ENCODE assay signal across 30 cellular contexts in genomic region chr14:34985740-34986139, GRCh38. TPM values are rescaled to one million over a fixed set of nuclear protein-coding genes. Genes with fewer than 3 reads are reported as not detected.
DNase-seq lines count a peak whose midpoint lies in the region; ATAC-seq and TF ChIP-seq lines count a peak whose summit lies in the region.
"Had no signal": no experiment of that assay in that cellular context is flagged by ENCODE, and none has a peak within 500 bp of the region (broad histone marks: within the 10 kb centered on the region; RNA-seq: fewer than 3 reads in every experiment).

No MANE protein-coding gene starts in this region.

- peak overlapping the region; percentile 90 for H3K4me2 ChIP-seq in Karpas-422 (ENCODE audit: low read depth, low read length, poor library complexity, severe bottlenecking)
- peak overlapping the region; percentile 12 for H3K4me2 ChIP-seq in neural progenitor cell
- H3K4me2 ChIP-seq: GM23338 had no signal

- H3K27ac ChIP-seq in Karpas-422 (ENCODE audit: low read length) (no peak overlapping the region), neural progenitor cell (no peak overlapping the region), A673 (ENCODE audit: low read depth, low read length, poor library complexity, severe bottlenecking) (no peak overlapping the region)
- H3K27ac ChIP-seq: ascending aorta, Peyer's patch, SJCRH30, stomach, transverse colon, VCaP had no signal

- H4K20me1 ChIP-seq in Karpas-422 (ENCODE audit: insufficient read depth, low read depth, low read length) (no peaks in the 10 kb centered on the region), neural progenitor cell (ENCODE audit: low read depth) (peaks cover 46% of the 10 kb centered on the region)

- H3F3A ChIP-seq in neural progenitor cell (ENCODE audit: low read depth): peaks cover 22% of the 10 kb centered on the region

- H3K4me3 ChIP-seq in Karpas-422 (ENCODE audit: low read length) (peak overlapping the region; percentile 5; the same call in 1 of the 2 replicates), neural progenitor cell (no peak overlapping the region), A673 (ENCODE audit: low read depth, low read length, poor library complexity, severe bottlenecking) (no peak overlapping the region)
- H3K4me3 ChIP-seq: ascending aorta, GM23338, Peyer's patch, SJCRH30, transverse colon had no signal

- BruUV-seq in A673 (replicated peaks; lab: Mats Ljungman, UMichigan): no TSS peak

- no peaks in the 10 kb centered on the region for H3K9me3 Mint-ChIP-seq in T-helper 2 cell treated with Interferon-gamma antibody and Interleukin-4, amounts not matched to agents 5 μg/mL and 100 μg/mL, for 36 hours
- no peaks in the 10 kb centered on the region for H3K9me3 Mint-ChIP-seq in activated naive CD8-positive, alpha-beta T cell treated with anti-CD3 and anti-CD28 coated beads for 36 hours
- H3K9me3 Mint-ChIP-seq in neural progenitor cell: no peaks in the 10 kb centered on the region
- H3K9me3 Mint-ChIP-seq: GM23338 had no signal

- no peaks in the 10 kb centered on the region for H3K9me2 ChIP-seq in Karpas-422 (replicated peaks; ENCODE audit: insufficient read depth, low read length)

- H3K4me1 ChIP-seq in Karpas-422 (ENCODE audit: low read length): peaks cover 53% of the 10 kb centered on the region
- H3K4me1 ChIP-seq in neural progenitor cell: no peaks in the 10 kb centered on the region
- H3K4me1 ChIP-seq in A673 (ENCODE audit: insufficient read depth, low read length, poor library complexity, severe bottlenecking): peaks cover 19% of the 10 kb centered on the region

- H3K27me3 ChIP-seq in Karpas-422 (ENCODE audit: low read length) (no peaks in the 10 kb centered on the region), neural progenitor cell (no peaks in the 10 kb centered on the region), A673 (replicated peaks; ENCODE audit: insufficient read depth, low read depth, low read length, poor library complexity) (no peaks in the 10 kb centered on the region)
- H3K27me3 ChIP-seq: ascending aorta, Peyer's patch, SJCRH30, stomach, transverse colon had no signal

- CTCF ChIA-PET in A673 (lab: Charles Lee): no interaction called here

- no peaks in the 10 kb centered on the region for H3K27me3 Mint-ChIP-seq in T-helper 2 cell treated with Interferon-gamma antibody and Interleukin-4, amounts not matched to agents 5 μg/mL and 100 μg/mL, for 36 hours (ENCODE audit: low read depth)
- H3K27me3 Mint-ChIP-seq in activated naive CD8-positive, alpha-beta T cell treated with anti-CD3 and anti-CD28 coated beads for 36 hours: no peaks in the 10 kb centered on the region
- peaks cover 2% of the 10 kb centered on the region for H3K27me3 Mint-ChIP-seq in neural progenitor cell (ENCODE audit: insufficient read depth, low read depth)
- H3K27me3 Mint-ChIP-seq: B cell had no signal

- POLR2A ChIA-PET in A673 (lab: Charles Lee; ENCODE audit: low non-redundant PET): no interaction called here

- TF ChIP-seq CTCF in neural progenitor cell (IDR thresholded peaks at IDR 0.05): no peak
- no peak for TF ChIP-seq CTCF in A673 (conservative IDR thresholded peaks at IDR 0.05; ENCODE audit: low read depth, low read length)

- DNase-seq in T-helper 2 cell treated with Interferon-gamma antibody and Interleukin-4, amounts not matched to agents 5 μg/mL and 100 μg/mL, for 36 hours (ENCODE audit: low spot score): no peak
- no peak for DNase-seq in T-helper 2 cell
- no peak for DNase-seq in Karpas-422
- DNase-seq in activated naive CD8-positive, alpha-beta T cell treated with anti-CD3 and anti-CD28 coated beads for 36 hours: no peak
- no peak for DNase-seq in neural progenitor cell (ENCODE audit: low spot score)
- no peak for DNase-seq in A673 (ENCODE audit: low spot score)
- DNase-seq in NCI-H1048 (lab: John Stamatoyannopoulos, UW): no peak
- DNase-seq: 8988T; activated CD4-positive, alpha-beta T cell treated with anti-CD3 and anti-CD28 coated beads, Interleukin-2, amount 50 U/mL, for 1 hour; activated naive CD4-positive, alpha-beta T cell treated with Interleukin-2 at 50 U/mL for 16 hours; activated T-cell treated with anti-CD3 and anti-CD28 coated beads for 4 hours; Calu3; central memory CD4-positive, alpha-beta T cell; dermis blood vessel endothelial cell; KG1; left cardiac atrium; MV-4-11; NCI-H2029; NCI-H345; Peyer's patch; SJCRH30; stimulated activated CD4-positive, alpha-beta T cell treated with anti-CD3 and anti-CD28 coated beads, Interleukin-12 subunit alpha, Interleukin-12 subunit beta, amount 100 ng/mL, for 4 hours; stimulated activated CD4-positive, alpha-beta T cell treated with anti-CD3 and anti-CD28 coated beads, Interleukin-4, amount 100 ng/mL, for 4 hours; stomach; transverse colon had no signal

- H3K79me2 ChIP-seq in Karpas-422 (ENCODE audit: low read length) (peaks cover 91% of the 10 kb centered on the region), neural progenitor cell (ENCODE audit: low read depth) (peaks cover 81% of the 10 kb centered on the region)

- intact Hi-C loops in A673 (cut with micrococcal nuclease; ENCODE audit: unreplicated experiment): loop anchor here (10.0 kb wide), 1 partner anchor 311 kb away; no protein-coding TSS in a partner anchor

- H3K36me3 ChIP-seq in Karpas-422 (ENCODE audit: insufficient read depth, low read length) (no peaks in the 10 kb centered on the region; the same call in 1 of the 2 replicates), neural progenitor cell (no peaks in the 10 kb centered on the region), A673 (ENCODE audit: insufficient read depth, low read length, poor library complexity, severe bottlenecking) (no peaks in the 10 kb centered on the region)
- H3K36me3 ChIP-seq: ascending aorta, Peyer's patch, stomach, transverse colon had no signal

- H3K9ac ChIP-seq in Karpas-422 (ENCODE audit: low read length) (no peak overlapping the region), neural progenitor cell (no peak overlapping the region)

- peak overlapping the region; percentile 77 for H3K4me3 Mint-ChIP-seq in T-helper 2 cell treated with Interferon-gamma antibody and Interleukin-4, amounts not matched to agents 5 μg/mL and 100 μg/mL, for 36 hours
- peak overlapping the region; percentile 47 for H3K4me3 Mint-ChIP-seq in activated naive CD8-positive, alpha-beta T cell treated with anti-CD3 and anti-CD28 coated beads for 36 hours
- peak overlapping the region; percentile 46 for H3K4me3 Mint-ChIP-seq in neural progenitor cell

- peaks cover 22% of the 10 kb centered on the region for H3K4me1 Mint-ChIP-seq in T-helper 2 cell treated with Interferon-gamma antibody and Interleukin-4, amounts not matched to agents 5 μg/mL and 100 μg/mL, for 36 hours (ENCODE audit: low read depth)
- H3K4me1 Mint-ChIP-seq in activated naive CD8-positive, alpha-beta T cell treated with anti-CD3 and anti-CD28 coated beads for 36 hours: peaks cover 39% of the 10 kb centered on the region
- H3K4me1 Mint-ChIP-seq in neural progenitor cell: peaks cover 12% of the 10 kb centered on the region

- no peak overlapping the region for H3K27ac Mint-ChIP-seq in T-helper 2 cell treated with Interferon-gamma antibody and Interleukin-4, amounts not matched to agents 5 μg/mL and 100 μg/mL, for 36 hours
- no peak overlapping the region for H3K27ac Mint-ChIP-seq in activated naive CD8-positive, alpha-beta T cell treated with anti-CD3 and anti-CD28 coated beads for 36 hours
- H3K27ac Mint-ChIP-seq in neural progenitor cell: peak overlapping the region; percentile 11
- H3K27ac Mint-ChIP-seq: GM23338 had no signal

- H2AFZ ChIP-seq in Karpas-422 (ENCODE audit: low read length): no peak overlapping the region
- no peak overlapping the region for H2AFZ ChIP-seq in neural progenitor cell (replicated peaks)
- H2AFZ ChIP-seq: GM23338 had no signal

- H3K36me3 Mint-ChIP-seq in T-helper 2 cell treated with Interferon-gamma antibody and Interleukin-4, amounts not matched to agents 5 μg/mL and 100 μg/mL, for 36 hours (ENCODE audit: low read depth): peaks cover 9% of the 10 kb centered on the region
- peaks cover 14% of the 10 kb centered on the region for H3K36me3 Mint-ChIP-seq in activated naive CD8-positive, alpha-beta T cell treated with anti-CD3 and anti-CD28 coated beads for 36 hours
- H3K36me3 Mint-ChIP-seq in neural progenitor cell: peaks cover 3% of the 10 kb centered on the region

- H3K9me3 ChIP-seq in Karpas-422 (ENCODE audit: low read length): no peaks in the 10 kb centered on the region
- no peaks in the 10 kb centered on the region for H3K9me3 ChIP-seq in neural progenitor cell (ENCODE audit: low read depth)
- H3K9me3 ChIP-seq in A673 (ENCODE audit: low read depth, low read length, poor library complexity, severe bottlenecking): no peaks in the 10 kb centered on the region
- H3K9me3 ChIP-seq: ascending aorta, Peyer's patch, SJCRH30, stomach, transverse colon had no signal

- no peak for ATAC-seq in HG03571 (IDR thresholded peaks at IDR 0.05; ENCODE audit: unreplicated experiment)
- ATAC-seq: GM23338, left cardiac atrium had no signal

RNA-seq across cellular contexts. Expression of gene SRP54, which starts 2.9 kb away (rescaled TPM):
- 86.8 and 115 TPM in 2 replicates for total RNA-seq in Karpas-422 (2014; rRNA removed; shearing (Covaris generic); ENCODE audit: low replicate concordance)
- 10 to 100 TPM; 74.4 to 75.3 TPM for total RNA-seq in activated naive CD8-positive, alpha-beta T cell treated with anti-CD3 and anti-CD28 coated beads for 36 hours
- total RNA-seq in neural progenitor cell (ENCODE audit: low replicate concordance) (72.4 and 105 TPM in 2 replicates), A673 (2021) (60.2 and 60.3 TPM in 2 replicates)
